In the genomic region with DNA sequence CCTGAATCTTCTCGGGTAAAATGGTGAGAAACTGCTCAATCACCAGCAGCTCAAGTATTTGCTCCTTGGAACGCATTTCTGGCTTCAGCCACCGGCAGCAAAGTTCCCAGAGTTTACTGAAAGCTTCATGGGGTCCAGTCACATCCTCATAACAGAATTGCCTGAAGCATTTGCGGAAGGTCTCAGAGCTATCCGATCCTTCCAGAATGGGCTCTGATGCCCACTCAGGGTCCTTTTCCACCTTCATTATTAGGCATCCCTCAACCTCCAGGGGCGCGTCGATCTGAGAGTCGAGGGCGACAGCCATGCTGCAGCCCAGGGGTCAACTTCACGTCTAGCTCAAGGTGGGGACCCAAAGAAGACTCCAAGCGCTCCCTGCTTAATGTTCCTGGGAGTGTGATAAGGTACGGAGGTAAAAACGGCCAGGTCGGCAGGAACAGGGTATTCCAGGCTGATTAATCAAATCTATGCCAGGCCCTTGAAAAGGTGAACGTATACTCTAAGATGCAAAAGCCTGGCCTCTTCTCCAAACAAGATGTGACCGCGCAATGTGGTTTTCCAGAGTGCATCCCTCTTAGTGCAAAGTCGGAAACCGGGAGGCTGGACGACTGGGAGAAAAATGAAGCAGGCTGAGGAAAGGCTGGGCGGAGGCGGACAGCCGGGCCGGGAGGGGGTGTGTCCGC, we compare ENCODE assay signal across 8 cellular contexts. TPM values are rescaled to one million over a fixed set of nuclear protein-coding genes. Genes with fewer than 3 reads are reported as not detected.
A peak's percentile ranks its signal among the peaks of the same experiment; 100 is the strongest.
DNase-seq lines count a peak whose midpoint lies in the region; ATAC-seq, FAIRE-seq and TF ChIP-seq lines count a peak whose summit lies in the region.

No MANE protein-coding gene starts in this region.

- H3K36me3 ChIP-seq in BLaER1 treated with 17β-estradiol and CSF1 and Interleukin-3, amounts not matched to agents 10 nM and 100 nM: peaks cover 24 to 60% (median 49%) of the 10 kb centered on the region in 11 experiments
- H3K36me3 ChIP-seq in KMS-11 (ENCODE audit: insufficient read depth) (no peaks in the 10 kb centered on the region), hepatocyte (replicated peaks; ENCODE audit: insufficient read depth, low read depth) (no peaks in the 10 kb centered on the region), skeletal muscle satellite cell (ENCODE audit: insufficient read depth, low read length) (peaks cover 13% of the 10 kb centered on the region)

- peaks cover 27 to 59% (median 33%) of the 10 kb centered on the region in 11 experiments; a peak in 20 of 22 replicates for H4K20me1 ChIP-seq in BLaER1 treated with 17β-estradiol and CSF1 and Interleukin-3, amounts not matched to agents 10 nM and 100 nM
- H4K20me1 ChIP-seq in KMS-11 (ENCODE audit: insufficient read depth): no peaks in the 10 kb centered on the region
- peaks cover 34% of the 10 kb centered on the region for H4K20me1 ChIP-seq in hepatocyte (ENCODE audit: insufficient read depth, poor library complexity, severe bottlenecking)

- no peak for ATAC-seq in activated T-helper 17 cell treated with anti-CD3 and anti-CD28 coated beads, Interleukin-2, amount 50 U/mL, for 72 hours (replicated peaks)
- ATAC-seq in GM19455 (IDR thresholded peaks at IDR 0.05; ENCODE audit: unreplicated experiment): no peak

- peaks cover 44% of the 10 kb centered on the region for H3K36me3 Mint-ChIP-seq in activated T-helper 17 cell treated with anti-CD3 and anti-CD28 coated beads, Interleukin-2, amount 50 U/mL, for 72 hours (ENCODE audit: low read depth)

- H3K9me2 ChIP-seq in hepatocyte (replicated peaks; ENCODE audit: insufficient read depth): no peaks in the 10 kb centered on the region

- peak overlapping the region; percentile 97 for H3K4me3 Mint-ChIP-seq in activated T-helper 17 cell treated with anti-CD3 and anti-CD28 coated beads, Interleukin-2, amount 50 U/mL, for 72 hours

- peak overlapping the region; percentile 93 to 99 (median 98); a peak in 21 of 22 replicates for H3K27ac ChIP-seq in BLaER1 treated with 17β-estradiol and CSF1 and Interleukin-3, amounts not matched to agents 10 nM and 100 nM
- H3K27ac ChIP-seq in KMS-11: peak overlapping the region; percentile 95
- H3K27ac ChIP-seq in hepatocyte: peak overlapping the region; percentile 100

- under 1% methylated on average over 26 of the region's 26 CpGs for WGBS in hepatocyte (ENCODE audit: low lambda C conversion rate, missing lambda C conversion rate)

- FAIRE-seq in GM19239 (lab: Jason Lieb, UNC): peak; percentile 86

- peak overlapping the region; percentile 96 for H3K27ac Mint-ChIP-seq in activated T-helper 17 cell treated with anti-CD3 and anti-CD28 coated beads, Interleukin-2, amount 50 U/mL, for 72 hours

- no peak for TF ChIP-seq CTCF in KMS-11 (conservative IDR thresholded peaks at IDR 0.05; ENCODE audit: low read depth, low read length)
- peak; percentile 16 for TF ChIP-seq CTCF in hepatocyte (IDR thresholded peaks at IDR 0.05; ENCODE audit: poor library complexity)

- H3K9ac ChIP-seq in BLaER1 treated with 17β-estradiol and CSF1 and Interleukin-3, amounts not matched to agents 10 nM and 100 nM: peak overlapping the region; percentile 95 to 99 (median 98)
- H3K9ac ChIP-seq in KMS-11 (peak overlapping the region; percentile 96), skeletal muscle satellite cell (ENCODE audit: low read depth, low read length) (peak overlapping the region; percentile 100)

- H2AFZ ChIP-seq in KMS-11 (ENCODE audit: low read depth) (peak overlapping the region; percentile 84), hepatocyte (peak overlapping the region; percentile 93)

- H3K9me3 Mint-ChIP-seq in activated T-helper 17 cell treated with anti-CD3 and anti-CD28 coated beads, Interleukin-2, amount 50 U/mL, for 72 hours: no peaks in the 10 kb centered on the region

- H3K79me2 ChIP-seq in KMS-11 (ENCODE audit: insufficient read depth, low read depth) (peaks cover 25% of the 10 kb centered on the region), hepatocyte (peaks cover 63% of the 10 kb centered on the region)

- no peaks in the 10 kb centered on the region for H3K9me3 ChIP-seq in BLaER1 treated with 17β-estradiol and CSF1 and Interleukin-3, amounts not matched to agents 10 nM and 100 nM (replicated peaks in 1 of 11)
- H3K9me3 ChIP-seq in hepatocyte (ENCODE audit: low read depth) (no peaks in the 10 kb centered on the region), skeletal muscle satellite cell (replicated peaks; ENCODE audit: low read length) (no peaks in the 10 kb centered on the region)

- H3K4me1 ChIP-seq in BLaER1 treated with 17β-estradiol and CSF1 and Interleukin-3, amounts not matched to agents 10 nM and 100 nM: peaks cover 35 to 43% (median 38%) of the 10 kb centered on the region in 10 experiments
- H3K4me1 ChIP-seq in KMS-11 (ENCODE audit: low read depth, poor library complexity, severe bottlenecking) (peaks cover 25% of the 10 kb centered on the region), hepatocyte (ENCODE audit: insufficient read depth) (peaks cover 12% of the 10 kb centered on the region), skeletal muscle satellite cell (ENCODE audit: control insufficient read depth, insufficient read depth, low read length) (peaks cover 25% of the 10 kb centered on the region)

- peak overlapping the region; percentile 86 to 95 (median 92) for H3K4me2 ChIP-seq in BLaER1 treated with 17β-estradiol and CSF1 and Interleukin-3, amounts not matched to agents 10 nM and 100 nM
- H3K4me2 ChIP-seq in KMS-11: peak overlapping the region; percentile 88
- peak overlapping the region; percentile 95 for H3K4me2 ChIP-seq in hepatocyte
- H3K4me2 ChIP-seq in skeletal muscle satellite cell (ENCODE audit: low read length): peak overlapping the region; percentile 98

- DNase-seq in GM19239 (ENCODE audit: insufficient read length, low spot score) (no peak), hepatocyte (ENCODE audit: low spot score) (peak; percentile 34), SK-N-DZ (ENCODE audit: low spot score) (no peak)

- peak overlapping the region; percentile 69 to 83 (median 77) for H3K4me3 ChIP-seq in BLaER1 treated with 17β-estradiol and CSF1 and Interleukin-3, amounts not matched to agents 10 nM and 100 nM
- H3K4me3 ChIP-seq in KMS-11 (IDR thresholded peaks at IDR 0.05; ENCODE audit: insufficient read depth, low read depth, low read length) (no peak overlapping the region), hepatocyte (peak overlapping the region; percentile 92), skeletal muscle satellite cell (ENCODE audit: low read length) (peak overlapping the region; percentile 94)

- H3K27me3 ChIP-seq in BLaER1 treated with 17β-estradiol and CSF1 and Interleukin-3, amounts not matched to agents 10 nM and 100 nM: no peaks in the 10 kb centered on the region
- H3K27me3 ChIP-seq in KMS-11 (ENCODE audit: insufficient read depth, low read depth) (no peaks in the 10 kb centered on the region), hepatocyte (no peaks in the 10 kb centered on the region), skeletal muscle satellite cell (ENCODE audit: control insufficient read depth, insufficient read depth, low read length) (no peaks in the 10 kb centered on the region)

- peaks cover 36% of the 10 kb centered on the region for H3K4me1 Mint-ChIP-seq in activated T-helper 17 cell treated with anti-CD3 and anti-CD28 coated beads, Interleukin-2, amount 50 U/mL, for 72 hours

- H3K27me3 Mint-ChIP-seq in activated T-helper 17 cell treated with anti-CD3 and anti-CD28 coated beads, Interleukin-2, amount 50 U/mL, for 72 hours: no peaks in the 10 kb centered on the region

RNA-seq across cellular contexts. Expression of gene ZKSCAN2, which starts 0.7 kb away (rescaled TPM):
- total RNA-seq in activated T-helper 17 cell treated with anti-CD3 and anti-CD28 coated beads, Interleukin-2, amount 50 U/mL, for 72 hours: 1 to 10 TPM; 3.7 to 5.9 TPM
- 7.6 and 8.0 TPM in 2 replicates for total RNA-seq in hepatocyte
- polyA plus RNA-seq in hepatocyte: 2.5 and 3.1 TPM in 2 replicates
- 2.3 and 3.3 TPM in 2 replicates for total RNA-seq in skeletal muscle satellite cell (2012; rRNA removed)
- polyA plus RNA-seq in SK-N-DZ (2014; cell fraction: cytosol; rRNA removed): 9.6 and 9.9 TPM in 2 replicates
- 6.4 and 12.1 TPM in 2 replicates for polyA plus RNA-seq in SK-N-DZ (2014; cell fraction: nucleus; rRNA removed)

RNA-seq across cellular contexts. Expression of gene AQP8, which starts 40.2 kb away (rescaled TPM):
- not detected for total RNA-seq in activated T-helper 17 cell treated with anti-CD3 and anti-CD28 coated beads, Interleukin-2, amount 50 U/mL, for 72 hours
- total RNA-seq in hepatocyte: 0.53 and 2.6 TPM in 2 replicates
- polyA plus RNA-seq in hepatocyte: 1.2 TPM in 1 of 2 replicates, not detected in the other
- total RNA-seq in skeletal muscle satellite cell (2012; rRNA removed): 0.25 TPM in 1 of 2 replicates, not detected in the other
- not detected in 2 replicates for polyA plus RNA-seq in SK-N-DZ (2014; cell fraction: cytosol; rRNA removed)
- polyA plus RNA-seq in SK-N-DZ (2014; cell fraction: nucleus; rRNA removed): not detected in 2 replicates
